In genomic region chr20:63738687-63739128, GRCh38 we compare ENCODE assay signal across 8 cellular contexts. TPM values are rescaled to one million over a fixed set of nuclear protein-coding genes. Genes with fewer than 3 reads are reported as not detected.
DNase-seq lines count a peak whose midpoint lies in the region; ATAC-seq and TF ChIP-seq lines count a peak whose summit lies in the region.

No MANE protein-coding gene starts in this region.

- CTCF ChIA-PET in A673 (lab: Charles Lee): no interaction called here

- DNase-seq in stimulated activated CD4-positive, alpha-beta T cell treated with anti-CD3 and anti-CD28 coated beads, Interleukin-1b, Interleukin-23, amount 100 ng/mL, for 48 hours: peak; percentile 36
- no peak for DNase-seq in stimulated activated CD4-positive, alpha-beta T cell treated with anti-CD3 and anti-CD28 coated beads, Interleukin-4, amount 100 ng/mL, for 24 hours
- DNase-seq in activated gamma-delta T cell (lab: John Stamatoyannopoulos, UW) (peak; percentile 51), right atrium auricular region (ENCODE audit: low spot score) (peak; percentile 73), A673 (ENCODE audit: low spot score) (no peak), NAMALWA (ENCODE audit: low spot score) (no peak)

- H3K4me1 ChIP-seq in right atrium auricular region (peaks cover 0 to 40% of the 10 kb centered on the region in 2 donors), skeletal muscle tissue (ENCODE audit: control insufficient read depth in 3 of 3, insufficient read depth in 3 of 3, low read length in 3 of 3) (peaks cover 25 to 28% (median 27%) of the 10 kb centered on the region in 3 donors), A673 (ENCODE audit: insufficient read depth, low read length, poor library complexity, severe bottlenecking) (peaks cover 16% of the 10 kb centered on the region)

- H3K27me3 ChIP-seq in right atrium auricular region: no peaks in the 10 kb centered on the region
- H3K27me3 ChIP-seq in skeletal muscle tissue (ENCODE audit: control insufficient read depth in 3 of 3, insufficient read depth in 3 of 3, low read length in 3 of 3): no peaks in the 10 kb centered on the region
- no peaks in the 10 kb centered on the region for H3K27me3 ChIP-seq in A673 (replicated peaks; ENCODE audit: insufficient read depth, low read depth, low read length, poor library complexity)

- H3K9ac ChIP-seq in skeletal muscle tissue (ENCODE audit: low read depth in 1 of 3, low read length in 3 of 3): peak overlapping the region; percentile 72 to 94 (median 93)

- no TSS peak for BruUV-seq in A673 (replicated peaks; lab: Mats Ljungman, UMichigan)

- H3K36me3 ChIP-seq in right atrium auricular region (peaks cover 44% of the 10 kb centered on the region), skeletal muscle tissue (ENCODE audit: control insufficient read depth in 3 of 3, insufficient read depth in 3 of 3, low read length in 3 of 3) (peaks cover 25 to 32% (median 25%) of the 10 kb centered on the region in 3 donors), A673 (ENCODE audit: insufficient read depth, low read length, poor library complexity, severe bottlenecking) (peaks cover 26% of the 10 kb centered on the region)

- H3K4me3 ChIP-seq in right atrium auricular region: peak overlapping the region; percentile 43 to 61
- peak overlapping the region in 2 of 3 donors; percentile 76 to 77 for H3K4me3 ChIP-seq in skeletal muscle tissue (ENCODE audit: low read length in 3 of 3)
- H3K4me3 ChIP-seq in A673 (ENCODE audit: low read depth, low read length, poor library complexity, severe bottlenecking): no peak overlapping the region

- H3K9me3 ChIP-seq in right atrium auricular region (no peaks in the 10 kb centered on the region), skeletal muscle tissue (ENCODE audit: control insufficient read depth in 3 of 3, low read length in 3 of 3) (no peaks in the 10 kb centered on the region), A673 (ENCODE audit: low read depth, low read length, poor library complexity, severe bottlenecking) (no peaks in the 10 kb centered on the region)

- no peak for ATAC-seq in HG03342 (IDR thresholded peaks at IDR 0.05; ENCODE audit: unreplicated experiment)

- POLR2A ChIA-PET in A673 (lab: Charles Lee; ENCODE audit: low non-redundant PET): no interaction called here

- intact Hi-C loops in A673 (cut with micrococcal nuclease; ENCODE audit: unreplicated experiment): no loop called here

- H3K27ac ChIP-seq in right atrium auricular region: peak overlapping the region; percentile 91 to 93
- H3K27ac ChIP-seq in skeletal muscle tissue (ENCODE audit: low read depth, low read length): peak overlapping the region; percentile 97
- H3K27ac ChIP-seq in A673 (ENCODE audit: low read depth, low read length, poor library complexity, severe bottlenecking): no peak overlapping the region

- TF ChIP-seq CTCF in right atrium auricular region (IDR thresholded peaks at IDR 0.05) (no peak), A673 (conservative IDR thresholded peaks at IDR 0.05; ENCODE audit: low read depth, low read length) (no peak)

RNA-seq across cellular contexts. Expression of gene SLC2A4RG, which starts 0.9 kb away (rescaled TPM):
- total RNA-seq in right atrium auricular region: 10 to 100 TPM; 30.1 to 30.7 TPM
- total RNA-seq in skeletal muscle tissue: 10.4 TPM
- 45.8 and 71.0 TPM in 2 replicates for total RNA-seq in A673 (2021)

RNA-seq across cellular contexts. Expression of gene LIME1, which starts 2.2 kb away (rescaled TPM):
- 1 to 10 TPM; 2.4 to 2.5 TPM for total RNA-seq in right atrium auricular region
- total RNA-seq in skeletal muscle tissue: 0.52 TPM
- total RNA-seq in A673 (2021): 15.1 and 16.3 TPM in 2 replicates

RNA-seq across cellular contexts. Expression of gene ZGPAT, which starts 30.9 kb away (rescaled TPM):
- total RNA-seq in right atrium auricular region (10 to 100 TPM; 11.9 to 15.1 TPM), skeletal muscle tissue (6.8 TPM), A673 (2021) (28.2 and 28.3 TPM in 2 replicates)

RNA-seq across cellular contexts. Expression of gene ARFRP1, which starts 30.9 kb away (rescaled TPM):
- 10 to 100 TPM; 33.5 to 39.4 TPM for total RNA-seq in right atrium auricular region
- 13.0 TPM for total RNA-seq in skeletal muscle tissue
- 38.9 and 41.1 TPM in 2 replicates for total RNA-seq in A673 (2021)

RNA-seq across cellular contexts. Expression of gene TNFRSF6B, which starts 42.3 kb away (rescaled TPM):
- total RNA-seq in right atrium auricular region (1 to 10 TPM; 1.2 to 3.8 TPM), skeletal muscle tissue (not detected), A673 (2021) (not detected in 2 replicates)

Comparison
In these comparisons a context has a peak if more than half of its experiments do, and no peak if none do; other contexts are left out.
1. DNase-seq: peak in stimulated activated CD4-positive, alpha-beta T cell treated with anti-CD3 and anti-CD28 coated beads, Interleukin-1b, Interleukin-23, amount 100 ng/mL, for 48 hours (single experiment), activated gamma-delta T cell (single experiment) and right atrium auricular region (single experiment); none in stimulated activated CD4-positive, alpha-beta T cell treated with anti-CD3 and anti-CD28 coated beads, Interleukin-4, amount 100 ng/mL, for 24 hours (single experiment), A673 (single experiment) and NAMALWA (single experiment).